In genomic region chr22:41408665-41409064, GRCh38 we compare ENCODE assay signal across 2 cellular contexts.
TF ChIP-seq lines count a peak whose summit lies in the region.

No MANE protein-coding gene starts in this region.

TF ChIP-seq in HepG2, 621 proteins besides CTCF, POLR2A, EP300 and RAD21:
- TF ChIP-seq NR2F2 (IDR thresholded peaks at IDR 0.05; ENCODE audit: borderline replicate concordance, low read depth) = no peak
- TF ChIP-seq HMG20A (CRISPR knock-in tag; IDR thresholded peaks at IDR 0.05; ENCODE audit: borderline replicate concordance) = no peak
- no peak for TF ChIP-seq ADNP (CRISPR knock-in tag; IDR thresholded peaks at IDR 0.05)
- no peak for TF ChIP-seq NFKBIZ (CRISPR knock-in tag; IDR thresholded peaks at IDR 0.05)
- no peak for TF ChIP-seq HOXD1 (CRISPR knock-in tag; IDR thresholded peaks at IDR 0.05)
- TF ChIP-seq ZNF44 (CRISPR knock-in tag; IDR thresholded peaks at IDR 0.05) = no peak
- no peak for TF ChIP-seq MLX (CRISPR knock-in tag; IDR thresholded peaks at IDR 0.05)
- TF ChIP-seq MBNL3 (CRISPR knock-in tag; conservative IDR thresholded peaks at IDR 0.05) = no peak
- no peak for TF ChIP-seq DNMT3B (CRISPR knock-in tag; conservative IDR thresholded peaks at IDR 0.05)
- no peak for TF ChIP-seq ZNF629 (CRISPR knock-in tag; conservative IDR thresholded peaks at IDR 0.05)
TF ChIP-seq in HepG2: peak in this region for 0.

TF ChIP-seq in endothelial cell of umbilical vein, 7 proteins besides CTCF, POLR2A, EP300 and RAD21:
- TF ChIP-seq MYC (IDR thresholded peaks at IDR 0.05; ENCODE audit: low read depth, low read length) (no peak), FOS (IDR thresholded peaks at IDR 0.05; ENCODE audit: borderline replicate concordance, insufficient read depth, low read length) (no peak), MAX (IDR thresholded peaks at IDR 0.05; ENCODE audit: insufficient read depth, insufficient read length) (no peak), POLR2AphosphoS5 (IDR thresholded peaks at IDR 0.05; ENCODE audit: insufficient read depth, low read depth, low read length) (no peak), JUN (IDR thresholded peaks at IDR 0.05; ENCODE audit: borderline replicate concordance, insufficient read depth, insufficient read length, low read depth) (no peak), EZH2 (IDR thresholded peaks at IDR 0.05; ENCODE audit: borderline replicate concordance, low read depth, low read length, severe bottlenecking) (no peak), GATA2 (IDR thresholded peaks at IDR 0.05; ENCODE audit: insufficient read depth, insufficient read length, low read depth, low read length) (no peak)
